In genomic region chr10:75765705-75766104, GRCh38 we compare ENCODE assay signal across 1 cellular context.
TF ChIP-seq lines count a peak whose summit lies in the region.

No MANE protein-coding gene starts in this region.

TF ChIP-seq in HEK293, 187 proteins besides CTCF, POLR2A, EP300 and RAD21 (continued from another document):
- no peak for TF ChIP-seq REST (tag by site-specific recombination; IDR thresholded peaks at IDR 0.05)
- TF ChIP-seq ZNF843 (tag by site-specific recombination; IDR thresholded peaks at IDR 0.05): no peak
- TF ChIP-seq ZNF398 (tag by site-specific recombination; IDR thresholded peaks at IDR 0.05): peak; percentile 27; the same call in 1 of the 2 replicates
- TF ChIP-seq ZIC2 (tag by site-specific recombination; IDR thresholded peaks at IDR 0.05): 0 out of 2 replicates have a peak, but pooled peaks have one; percentile 24
- no peak for TF ChIP-seq ZNF521 (tag by site-specific recombination; IDR thresholded peaks at IDR 0.05)
- no peak for TF ChIP-seq ZNF274 (IDR thresholded peaks at IDR 0.05; ENCODE audit: low read length)
- TF ChIP-seq ZNF274 (tag by site-specific recombination; IDR thresholded peaks at IDR 0.05; ENCODE audit: borderline replicate concordance): no peak
- TF ChIP-seq ZNF157 (tag by site-specific recombination; IDR thresholded peaks at IDR 0.05): no peak
TF ChIP-seq in HEK293: peak in this region for 3.
